ENCODE assay signal across 24 cellular contexts in the genomic region with DNA sequence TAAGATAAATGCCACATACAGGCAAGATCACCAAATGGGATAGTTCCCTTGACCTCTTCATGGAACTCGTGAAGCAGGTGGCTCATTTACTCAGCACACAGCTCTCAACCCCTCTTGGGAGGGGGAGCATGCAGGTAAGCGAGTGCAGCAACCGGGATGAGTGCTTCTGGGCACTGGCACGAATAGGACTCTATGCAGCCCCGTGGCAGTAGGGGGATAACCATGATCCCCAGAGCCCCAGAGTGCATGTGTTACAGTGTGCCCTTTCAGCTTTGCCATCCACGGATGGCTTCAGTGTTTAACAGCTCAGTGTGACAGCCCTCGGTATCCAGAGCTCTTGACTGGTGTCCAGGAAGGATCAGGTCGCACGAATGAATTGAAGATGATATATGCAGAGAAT.
"Had no signal": no experiment of that assay in that cellular context is flagged by ENCODE, and none has a peak within 500 bp of the region (broad histone marks: within the 10 kb centered on the region; RNA-seq: fewer than 3 reads in every experiment).

No MANE protein-coding gene starts in this region.

- ATAC-seq: activated CD4-positive, CD25-positive, alpha-beta regulatory T cell treated with anti-CD3 and anti-CD28 coated beads, Interleukin-2, amount 50 U/mL, for 24 hours; activated CD8-positive, alpha-beta T cell treated with anti-CD3 and anti-CD28 coated beads for 36 hours; activated T-cell treated with anti-CD3 and anti-CD28 coated beads, Interleukin-2, amount 50 U/mL, for 72 hours had no signal

- H3K27me3 ChIP-seq: adrenal gland, SJCRH30 had no signal

- H3K27ac Mint-ChIP-seq: activated CD8-positive, alpha-beta T cell treated with anti-CD3 and anti-CD28 coated beads for 36 hours; activated naive CD8-positive, alpha-beta T cell treated with anti-CD3 and anti-CD28 coated beads, Interleukin-2, amount 10 ng/mL, durations not matched to agents 7 days and 5 days; activated T-cell treated with anti-CD3 and anti-CD28 coated beads, Interleukin-2, amount 50 U/mL, for 72 hours; activated T-helper 2 cell treated with anti-CD3 and anti-CD28 coated beads, Interferon-gamma antibody, Interleukin-2, Interleukin-4, amounts not matched to agents 10 μg/mL and 5 μg/mL and 100 μg/mL, durations not matched to agents 14 hours and 24 hours and 36 hours had no signal

- H3K36me3 ChIP-seq: adrenal gland, SJCRH30 had no signal

- H3K4me3 ChIP-seq: adrenal gland, SJCRH30 had no signal

- H3K4me1 ChIP-seq: adrenal gland, SJCRH30 had no signal

- H3K36me3 Mint-ChIP-seq: activated naive CD8-positive, alpha-beta T cell treated with anti-CD3 and anti-CD28 coated beads, Interleukin-2, amount 10 ng/mL, durations not matched to agents 7 days and 5 days had no signal

- H3K9me3 ChIP-seq: adrenal gland, SJCRH30, SK-N-SH had no signal

- H3K9me3 Mint-ChIP-seq: activated naive CD8-positive, alpha-beta T cell treated with anti-CD3 and anti-CD28 coated beads, Interleukin-2, amount 10 ng/mL, durations not matched to agents 7 days and 5 days had no signal

- H3K4me1 Mint-ChIP-seq: activated naive CD8-positive, alpha-beta T cell treated with anti-CD3 and anti-CD28 coated beads, Interleukin-2, amount 10 ng/mL, durations not matched to agents 7 days and 5 days had no signal

- H3K4me3 Mint-ChIP-seq: activated CD8-positive, alpha-beta T cell treated with anti-CD3 and anti-CD28 coated beads for 36 hours; activated naive CD8-positive, alpha-beta T cell treated with anti-CD3 and anti-CD28 coated beads, Interleukin-2, amount 10 ng/mL, durations not matched to agents 7 days and 5 days; activated T-cell treated with anti-CD3 and anti-CD28 coated beads, Interleukin-2, amount 50 U/mL, for 72 hours had no signal

- H3K27me3 Mint-ChIP-seq: activated CD8-positive, alpha-beta T cell treated with anti-CD3 and anti-CD28 coated beads for 36 hours; activated naive CD8-positive, alpha-beta T cell treated with anti-CD3 and anti-CD28 coated beads, Interleukin-2, amount 10 ng/mL, durations not matched to agents 7 days and 5 days had no signal

- H3K4me2 ChIP-seq: SK-N-SH had no signal

- DNase-seq: activated CD4-positive, alpha-beta T cell treated with anti-CD3 and anti-CD28 coated beads for 4 hours; activated CD8-positive, alpha-beta memory T cell treated with anti-CD3 and anti-CD28 coated beads, Interleukin-2, amount 50 U/mL, for 4 hours; activated CD8-positive, alpha-beta T cell treated with anti-CD3 and anti-CD28 coated beads for 36 hours; activated gamma-delta T cell treated with Interleukin-2 at 50 U/mL for 16 hours; activated naive CD4-positive, alpha-beta T cell treated with anti-CD3 and anti-CD28 coated beads, Interleukin-2, amount 50 U/mL, for 16 hours; activated naive CD8-positive, alpha-beta T cell treated with anti-CD3 and anti-CD28 coated beads, Interleukin-2, amount 10 ng/mL, durations not matched to agents 7 days and 5 days; activated T-cell treated with anti-CD3 and anti-CD28 coated beads, Interleukin-2, amount 50 U/mL, for 72 hours; adrenal gland; anterior cingulate cortex; caudate nucleus; KBM-7; NCI-H1092; NCI-H1417; NCI-H1694 treated with DMSO at 0.1 percent for 48 hours; NCI-H2029 treated with DMSO at 0.1 percent for 48 hours; NCI-H510A treated with DMSO at 0.1 percent for 48 hours; Right ventricle myocardium superior; RPMI8226; SJCRH30; SK-N-SH; T-helper 1 cell had no signal

- H3K27ac ChIP-seq: adrenal gland, SJCRH30, VCaP had no signal

- H3K9ac ChIP-seq: SK-N-SH had no signal
